ENCODE assay signal across 9 cellular contexts in the genomic region with DNA sequence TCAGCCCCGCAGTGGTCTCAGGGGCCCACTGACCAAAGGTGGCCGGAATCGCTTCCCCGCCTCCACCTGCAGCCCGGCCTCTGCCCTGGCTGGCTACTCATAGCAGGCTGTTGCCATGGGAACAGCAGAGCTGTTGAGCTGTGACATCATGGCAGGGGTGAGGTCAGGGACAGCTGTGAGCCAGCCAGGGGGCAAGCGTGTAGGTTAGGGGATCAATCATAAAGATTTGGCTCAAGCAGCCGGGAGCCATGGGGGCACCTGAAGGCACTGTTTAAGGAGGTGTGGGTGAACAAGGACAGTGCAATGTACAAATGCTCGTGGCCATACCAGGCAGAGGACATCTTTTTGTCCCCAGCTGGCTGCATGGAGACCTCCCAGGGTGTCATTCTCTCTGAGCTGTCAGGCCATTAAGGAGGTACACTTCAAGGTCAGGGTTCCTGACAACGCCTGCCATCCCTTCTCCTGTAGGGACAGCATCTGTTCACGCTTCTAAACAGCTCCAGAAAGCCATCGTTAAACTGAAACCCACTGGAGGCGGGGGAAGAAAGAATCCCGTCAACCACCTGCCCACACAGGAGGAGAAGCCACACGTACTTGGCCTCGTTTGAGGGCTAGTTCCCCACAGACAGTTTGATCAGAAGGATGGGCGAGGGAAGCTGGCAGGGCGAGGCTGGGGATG. TPM values are rescaled to one million over a fixed set of nuclear protein-coding genes. Genes with fewer than 3 reads are reported as not detected.
DNase-seq lines count a peak whose midpoint lies in the region; ATAC-seq and TF ChIP-seq lines count a peak whose summit lies in the region.
"Had no signal": no experiment of that assay in that cellular context is flagged by ENCODE, and none has a peak within 500 bp of the region (broad histone marks: within the 10 kb centered on the region; RNA-seq: fewer than 3 reads in every experiment).

A gene with protein sequence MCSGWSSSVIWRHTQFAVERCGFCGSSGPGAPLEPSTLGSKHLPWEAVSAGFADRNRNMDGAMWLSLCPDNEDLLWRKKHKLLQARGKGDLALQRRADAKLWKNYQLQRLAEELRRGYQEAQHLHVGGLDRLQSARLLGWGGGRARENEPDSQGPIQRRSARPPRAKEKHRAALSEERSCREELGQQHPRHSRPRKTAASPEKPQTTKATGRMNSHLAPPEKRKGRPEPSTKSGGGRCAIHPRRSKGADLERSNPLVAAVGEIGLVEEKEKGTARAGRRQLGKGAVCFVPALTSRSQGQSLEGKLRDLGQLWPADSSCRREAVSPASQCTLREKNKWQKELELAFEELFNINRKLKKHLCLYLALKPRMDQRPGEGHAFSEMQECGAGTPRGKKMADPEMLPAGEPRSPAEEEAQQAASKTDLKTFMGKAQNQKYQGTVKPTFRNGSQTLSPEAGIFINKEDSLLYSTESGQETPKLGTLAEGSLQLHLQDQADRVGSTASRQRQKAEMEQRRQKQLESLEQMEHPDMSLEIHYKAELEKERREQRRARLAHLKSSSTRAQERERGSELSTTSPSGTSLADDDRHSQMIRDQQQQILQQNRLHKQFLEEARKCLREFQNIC (minus strand): TSS at position 101 of the 679 bp plus-strand sequence. CDS start 1,373 bp downstream, outside the sequence.

- peak within 1 kb of the TSS; percentile 22 for H3K4me3 Mint-ChIP-seq in activated T-helper 1 cell treated with anti-CD3 and anti-CD28 coated beads, Interleukin-12 subunit alpha, Interleukin-12 subunit beta, Interleukin-2, Interleukin-4 antibody, amounts not matched to agents 30 ng/mL and 10 ng/mL and 1 ng/mL, durations not matched to agents 14 hours and 24 hours and 36 hours
- H3K4me3 Mint-ChIP-seq in effector memory CD8-positive, alpha-beta T cell = no peak within 1 kb of the TSS

- no peaks in the 10 kb centered on the region for H3K27me3 ChIP-seq in uterus

- peak; percentile 25 for DNase-seq in stimulated activated CD4-positive, alpha-beta T cell treated with anti-CD3 and anti-CD28 coated beads, Interleukin-1b, Interleukin-23, amount 100 ng/mL, for 48 hours
- DNase-seq in stimulated activated CD4-positive, alpha-beta T cell treated with anti-CD3 and anti-CD28 coated beads, Interleukin-12 subunit alpha, Interleukin-12 subunit beta, amount 100 ng/mL, for 4 hours = no peak
- DNase-seq in activated T-helper 1 cell treated with anti-CD3 and anti-CD28 coated beads, Interleukin-12 subunit alpha, Interleukin-12 subunit beta, Interleukin-2, Interleukin-4 antibody, amounts not matched to agents 30 ng/mL and 10 ng/mL and 1 ng/mL, durations not matched to agents 14 hours and 24 hours and 36 hours (ENCODE audit: low spot score) = no peak
- DNase-seq in iris pigment epithelial cell (ENCODE audit: low read depth) (peak; percentile 55), uterus (no peak), NK-92 (lab: John Stamatoyannopoulos, UW; ENCODE audit: unreplicated experiment) (no peak)
- DNase-seq in effector memory CD8-positive, alpha-beta T cell = no peak
- DNase-seq: EL had no signal

- no peaks in the 10 kb centered on the region for H3K9me3 ChIP-seq in uterus

- no peaks in the 10 kb centered on the region for H3K9me3 Mint-ChIP-seq in activated T-helper 1 cell treated with anti-CD3 and anti-CD28 coated beads, Interleukin-12 subunit alpha, Interleukin-12 subunit beta, Interleukin-2, Interleukin-4 antibody, amounts not matched to agents 30 ng/mL and 10 ng/mL and 1 ng/mL, durations not matched to agents 14 hours and 24 hours and 36 hours
- no peaks in the 10 kb centered on the region for H3K9me3 Mint-ChIP-seq in effector memory CD8-positive, alpha-beta T cell

- H3K27me3 Mint-ChIP-seq in activated T-helper 1 cell treated with anti-CD3 and anti-CD28 coated beads, Interleukin-12 subunit alpha, Interleukin-12 subunit beta, Interleukin-2, Interleukin-4 antibody, amounts not matched to agents 30 ng/mL and 10 ng/mL and 1 ng/mL, durations not matched to agents 14 hours and 24 hours and 36 hours (ENCODE audit: insufficient read depth) = peaks cover 5% of the 10 kb centered on the region
- H3K27me3 Mint-ChIP-seq in effector memory CD8-positive, alpha-beta T cell = peaks cover 36 to 48% of the 10 kb centered on the region in 2 donors

- no peaks in the 10 kb centered on the region for H3K36me3 ChIP-seq in uterus

- H3K4me3 ChIP-seq in uterus = no peak within 1 kb of the TSS

- TF ChIP-seq POLR2A in uterus (IDR thresholded peaks at IDR 0.05) = no peak

- no peak for TF ChIP-seq CTCF in uterus (IDR thresholded peaks at IDR 0.05)

- H3K4me1 Mint-ChIP-seq in activated T-helper 1 cell treated with anti-CD3 and anti-CD28 coated beads, Interleukin-12 subunit alpha, Interleukin-12 subunit beta, Interleukin-2, Interleukin-4 antibody, amounts not matched to agents 30 ng/mL and 10 ng/mL and 1 ng/mL, durations not matched to agents 14 hours and 24 hours and 36 hours (ENCODE audit: low read depth) = peaks cover 13% of the 10 kb centered on the region
- peaks cover 0 to 12% of the 10 kb centered on the region in 2 donors for H3K4me1 Mint-ChIP-seq in effector memory CD8-positive, alpha-beta T cell (ENCODE audit: low read depth in 2 of 2)

- peaks cover 7 to 22% of the 10 kb centered on the region in 2 donors for H3K4me1 ChIP-seq in uterus

- peak within 1 kb of the TSS; percentile 81 for H3K27ac Mint-ChIP-seq in activated T-helper 1 cell treated with anti-CD3 and anti-CD28 coated beads, Interleukin-12 subunit alpha, Interleukin-12 subunit beta, Interleukin-2, Interleukin-4 antibody, amounts not matched to agents 30 ng/mL and 10 ng/mL and 1 ng/mL, durations not matched to agents 14 hours and 24 hours and 36 hours
- H3K27ac Mint-ChIP-seq in effector memory CD8-positive, alpha-beta T cell = peak within 1 kb of the TSS in 1 of 2 donors; percentile 51

- H3K27ac ChIP-seq in uterus = peak within 1 kb of the TSS; percentile 4 to 42

- ATAC-seq in effector memory CD8-positive, alpha-beta T cell (replicated peaks) = no peak
- no peak for ATAC-seq in HG03159 (IDR thresholded peaks at IDR 0.05; ENCODE audit: unreplicated experiment)

- no peaks in the 10 kb centered on the region for H3K36me3 Mint-ChIP-seq in activated T-helper 1 cell treated with anti-CD3 and anti-CD28 coated beads, Interleukin-12 subunit alpha, Interleukin-12 subunit beta, Interleukin-2, Interleukin-4 antibody, amounts not matched to agents 30 ng/mL and 10 ng/mL and 1 ng/mL, durations not matched to agents 14 hours and 24 hours and 36 hours (ENCODE audit: low read depth)
- H3K36me3 Mint-ChIP-seq in effector memory CD8-positive, alpha-beta T cell (ENCODE audit: insufficient read depth) = peaks cover 9% of the 10 kb centered on the region

- intact Hi-C loops in activated T-helper 1 cell treated with anti-CD3 and anti-CD28 coated beads, Interleukin-12 subunit alpha, Interleukin-12 subunit beta, Interleukin-2, Interleukin-4 antibody, amounts not matched to agents 30 ng/mL and 10 ng/mL and 1 ng/mL, durations not matched to agents 14 hours and 24 hours and 36 hours (cut with micrococcal nuclease) = no loop called here
- intact Hi-C loops in uterus (cut with DNase I; ENCODE audit: low total_unique reads) = no loop called here

RNA-seq across cellular contexts. Expression of the gene that starts here (rescaled TPM):
- not detected in 2 replicates for total RNA-seq in activated T-helper 1 cell treated with anti-CD3 and anti-CD28 coated beads, Interleukin-12 subunit alpha, Interleukin-12 subunit beta, Interleukin-2, Interleukin-4 antibody, amounts not matched to agents 30 ng/mL and 10 ng/mL and 1 ng/mL, durations not matched to agents 14 hours and 24 hours and 36 hours
- 10 to 100 TPM in 1 of 4 donors, 1 to 10 TPM in 2, not detected in 1; 1.8 to 14.5 (median 3.8) TPM for total RNA-seq in uterus

Comparison
In these comparisons a context has a peak if more than half of its experiments do, and no peak if none do; other contexts are left out.
1. DNase-seq: peak in stimulated activated CD4-positive, alpha-beta T cell treated with anti-CD3 and anti-CD28 coated beads, Interleukin-1b, Interleukin-23, amount 100 ng/mL, for 48 hours (single experiment) and iris pigment epithelial cell (single experiment); none in stimulated activated CD4-positive, alpha-beta T cell treated with anti-CD3 and anti-CD28 coated beads, Interleukin-12 subunit alpha, Interleukin-12 subunit beta, amount 100 ng/mL, for 4 hours (single experiment), activated T-helper 1 cell treated with anti-CD3 and anti-CD28 coated beads, Interleukin-12 subunit alpha, Interleukin-12 subunit beta, Interleukin-2, Interleukin-4 antibody, amounts not matched to agents 30 ng/mL and 10 ng/mL and 1 ng/mL, durations not matched to agents 14 hours and 24 hours and 36 hours (single experiment), uterus (0 of 2), effector memory CD8-positive, alpha-beta T cell (0 of 3) and NK-92 (single experiment).